In the genomic region with DNA sequence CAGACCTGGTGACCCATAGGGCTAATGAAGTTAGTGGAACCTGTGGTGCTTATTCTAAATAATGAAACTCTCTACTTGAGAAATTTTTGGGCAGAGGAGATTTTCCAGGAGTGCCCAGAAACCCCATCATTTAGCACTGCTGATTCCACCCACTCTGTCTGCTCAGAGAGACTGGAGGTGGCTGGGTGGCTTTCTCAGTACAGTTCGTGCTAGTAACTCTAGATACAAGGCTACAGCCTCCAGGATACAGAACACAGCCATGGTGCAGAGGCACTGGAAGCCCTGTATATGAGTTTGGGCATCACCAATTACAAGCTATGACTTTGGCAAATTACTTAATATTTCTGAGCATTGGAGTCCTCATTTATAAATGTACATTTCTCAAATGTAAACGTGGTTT, we compare ENCODE assay signal across 1 cellular context.
TF ChIP-seq lines count a peak whose summit lies in the region.

No MANE protein-coding gene starts in this region.

TF ChIP-seq in GM12878, 131 proteins besides CTCF, POLR2A, EP300 and RAD21:
- TF ChIP-seq, protein P1, sequence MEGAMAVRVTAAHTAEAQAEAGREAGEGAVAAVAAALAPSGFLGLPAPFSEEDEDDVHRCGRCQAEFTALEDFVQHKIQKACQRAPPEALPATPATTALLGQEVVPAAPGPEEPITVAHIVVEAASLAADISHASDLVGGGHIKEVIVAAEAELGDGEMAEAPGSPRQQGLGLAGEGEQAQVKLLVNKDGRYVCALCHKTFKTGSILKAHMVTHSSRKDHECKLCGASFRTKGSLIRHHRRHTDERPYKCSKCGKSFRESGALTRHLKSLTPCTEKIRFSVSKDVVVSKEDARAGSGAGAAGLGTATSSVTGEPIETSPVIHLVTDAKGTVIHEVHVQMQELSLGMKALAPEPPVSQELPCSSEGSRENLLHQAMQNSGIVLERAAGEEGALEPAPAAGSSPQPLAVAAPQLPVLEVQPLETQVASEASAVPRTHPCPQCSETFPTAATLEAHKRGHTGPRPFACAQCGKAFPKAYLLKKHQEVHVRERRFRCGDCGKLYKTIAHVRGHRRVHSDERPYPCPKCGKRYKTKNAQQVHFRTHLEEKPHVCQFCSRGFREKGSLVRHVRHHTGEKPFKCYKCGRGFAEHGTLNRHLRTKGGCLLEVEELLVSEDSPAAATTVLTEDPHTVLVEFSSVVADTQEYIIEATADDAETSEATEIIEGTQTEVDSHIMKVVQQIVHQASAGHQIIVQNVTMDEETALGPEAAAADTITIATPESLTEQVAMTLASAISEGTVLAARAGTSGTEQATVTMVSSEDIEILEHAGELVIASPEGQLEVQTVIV (IDR thresholded peaks at IDR 0.05; ENCODE audit: borderline replicate concordance, partially characterized antibody) = no peak
- TF ChIP-seq FOXM1 (IDR thresholded peaks at IDR 0.05; ENCODE audit: low read depth, low read length) (no peak), MEF2A (IDR thresholded peaks at IDR 0.05; ENCODE audit: insufficient read depth, low read depth, low read length) (no peak), POLR2AphosphoS5 (IDR thresholded peaks at IDR 0.05; ENCODE audit: low read length) (no peak), CREB1 (IDR thresholded peaks at IDR 0.05; ENCODE audit: low read depth) (no peak), ZNF24 (IDR thresholded peaks at IDR 0.05) (no peak), SMAD1 (IDR thresholded peaks at IDR 0.05; ENCODE audit: low read depth, partially characterized antibody) (no peak), ZNF687 (IDR thresholded peaks at IDR 0.05) (no peak), ZNF274 (IDR thresholded peaks at IDR 0.05; ENCODE audit: insufficient read depth, insufficient read length) (no peak), CHD4 (IDR thresholded peaks at IDR 0.05) (no peak), RFX5 (IDR thresholded peaks at IDR 0.05; ENCODE audit: low read depth, low read length) (no peak), EZH2 (IDR thresholded peaks at IDR 0.05; ENCODE audit: borderline replicate concordance, control insufficient read depth, low read depth, low read length) (no peak), MTA3 (IDR thresholded peaks at IDR 0.05; ENCODE audit: borderline replicate concordance, low read length) (no peak), DPF2 (IDR thresholded peaks at IDR 0.05) (no peak)
- TF ChIP-seq, protein P2, sequence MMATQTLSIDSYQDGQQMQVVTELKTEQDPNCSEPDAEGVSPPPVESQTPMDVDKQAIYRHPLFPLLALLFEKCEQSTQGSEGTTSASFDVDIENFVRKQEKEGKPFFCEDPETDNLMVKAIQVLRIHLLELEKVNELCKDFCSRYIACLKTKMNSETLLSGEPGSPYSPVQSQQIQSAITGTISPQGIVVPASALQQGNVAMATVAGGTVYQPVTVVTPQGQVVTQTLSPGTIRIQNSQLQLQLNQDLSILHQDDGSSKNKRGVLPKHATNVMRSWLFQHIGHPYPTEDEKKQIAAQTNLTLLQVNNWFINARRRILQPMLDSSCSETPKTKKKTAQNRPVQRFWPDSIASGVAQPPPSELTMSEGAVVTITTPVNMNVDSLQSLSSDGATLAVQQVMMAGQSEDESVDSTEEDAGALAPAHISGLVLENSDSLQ (IDR thresholded peaks at IDR 0.05) = no peak
- TF ChIP-seq, protein P3, sequence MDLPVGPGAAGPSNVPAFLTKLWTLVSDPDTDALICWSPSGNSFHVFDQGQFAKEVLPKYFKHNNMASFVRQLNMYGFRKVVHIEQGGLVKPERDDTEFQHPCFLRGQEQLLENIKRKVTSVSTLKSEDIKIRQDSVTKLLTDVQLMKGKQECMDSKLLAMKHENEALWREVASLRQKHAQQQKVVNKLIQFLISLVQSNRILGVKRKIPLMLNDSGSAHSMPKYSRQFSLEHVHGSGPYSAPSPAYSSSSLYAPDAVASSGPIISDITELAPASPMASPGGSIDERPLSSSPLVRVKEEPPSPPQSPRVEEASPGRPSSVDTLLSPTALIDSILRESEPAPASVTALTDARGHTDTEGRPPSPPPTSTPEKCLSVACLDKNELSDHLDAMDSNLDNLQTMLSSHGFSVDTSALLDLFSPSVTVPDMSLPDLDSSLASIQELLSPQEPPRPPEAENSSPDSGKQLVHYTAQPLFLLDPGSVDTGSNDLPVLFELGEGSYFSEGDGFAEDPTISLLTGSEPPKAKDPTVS (IDR thresholded peaks at IDR 0.05; ENCODE audit: low read depth, low read length) = no peak
- TF ChIP-seq, protein P4, sequence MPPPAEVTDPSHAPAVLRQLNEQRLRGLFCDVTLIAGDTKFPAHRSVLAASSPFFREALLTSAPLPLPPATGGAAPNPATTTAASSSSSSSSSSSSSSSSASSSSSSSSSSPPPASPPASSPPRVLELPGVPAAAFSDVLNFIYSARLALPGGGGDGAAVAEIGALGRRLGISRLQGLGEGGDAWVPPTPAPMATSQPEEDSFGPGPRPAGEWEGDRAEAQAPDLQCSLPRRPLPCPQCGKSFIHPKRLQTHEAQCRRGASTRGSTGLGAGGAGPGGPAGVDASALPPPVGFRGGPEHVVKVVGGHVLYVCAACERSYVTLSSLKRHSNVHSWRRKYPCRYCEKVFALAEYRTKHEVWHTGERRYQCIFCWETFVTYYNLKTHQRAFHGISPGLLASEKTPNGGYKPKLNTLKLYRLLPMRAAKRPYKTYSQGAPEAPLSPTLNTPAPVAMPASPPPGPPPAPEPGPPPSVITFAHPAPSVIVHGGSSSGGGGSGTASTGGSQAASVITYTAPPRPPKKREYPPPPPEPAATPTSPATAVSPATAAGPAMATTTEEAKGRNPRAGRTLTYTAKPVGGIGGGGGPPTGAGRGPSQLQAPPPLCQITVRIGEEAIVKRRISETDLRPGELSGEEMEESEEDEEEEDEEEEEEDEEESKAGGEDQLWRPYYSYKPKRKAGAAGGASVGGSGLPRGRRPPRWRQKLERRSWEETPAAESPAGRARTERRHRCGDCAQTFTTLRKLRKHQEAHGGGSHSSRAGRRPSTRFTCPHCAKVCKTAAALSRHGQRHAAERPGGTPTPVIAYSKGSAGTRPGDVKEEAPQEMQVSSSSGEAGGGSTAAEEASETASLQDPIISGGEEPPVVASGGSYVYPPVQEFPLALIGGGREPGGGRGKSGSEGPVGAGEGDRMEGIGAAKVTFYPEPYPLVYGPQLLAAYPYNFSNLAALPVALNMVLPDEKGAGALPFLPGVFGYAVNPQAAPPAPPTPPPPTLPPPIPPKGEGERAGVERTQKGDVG (CRISPR knock-in tag; IDR thresholded peaks at IDR 0.05) = no peak
TF ChIP-seq in GM12878: peak in this region for 0.
